8 cellular contexts compared by ENCODE assay signal in genomic region chr14:34628681-34629135, GRCh38. TPM values are rescaled to one million over a fixed set of nuclear protein-coding genes. Genes with fewer than 3 reads are reported as not detected.
DNase-seq lines count a peak whose midpoint lies in the region; ATAC-seq and TF ChIP-seq lines count a peak whose summit lies in the region.

No MANE protein-coding gene starts in this region.

- DNase-seq in A172 (ENCODE audit: low spot score) (peak; percentile 13), HFF-Myc (ENCODE audit: extremely low read depth, low read depth) (no peak), fibroblast of mammary gland (ENCODE audit: low read depth) (no peak), retinal pigment epithelial cell (ENCODE audit: low read depth) (no peak), DMS79 (lab: John Stamatoyannopoulos, UW) (no peak)
- DNase-seq in activated CD8-positive, alpha-beta T cell treated with anti-CD3 and anti-CD28 coated beads for 36 hours = peak; percentile 59

- H3K4me3 Mint-ChIP-seq in activated CD8-positive, alpha-beta T cell treated with anti-CD3 and anti-CD28 coated beads for 36 hours = peak overlapping the region; percentile 95

- CTCF ChIA-PET in activated CD8-positive, alpha-beta T cell treated with anti-CD3 and anti-CD28 coated beads for 36 hours (lab: Charles Lee) = no interaction called here

- peak overlapping the region; percentile 96 for H3K27ac Mint-ChIP-seq in activated CD8-positive, alpha-beta T cell treated with anti-CD3 and anti-CD28 coated beads for 36 hours

- no peaks in the 10 kb centered on the region for H3K27me3 Mint-ChIP-seq in activated CD8-positive, alpha-beta T cell treated with anti-CD3 and anti-CD28 coated beads for 36 hours

- TF ChIP-seq CTCF in HFF-Myc (IDR thresholded peaks at IDR 0.05; ENCODE audit: low read depth, low read length, missing control alignments) (no peak), fibroblast of mammary gland (conservative IDR thresholded peaks at IDR 0.05; ENCODE audit: control insufficient read depth, insufficient read depth, low read depth, low read length) (no peak), retinal pigment epithelial cell (conservative IDR thresholded peaks at IDR 0.05; ENCODE audit: low read depth, low read length) (no peak)
- TF ChIP-seq CTCF in activated CD8-positive, alpha-beta T cell treated with anti-CD3 and anti-CD28 coated beads for 36 hours (IDR thresholded peaks at IDR 0.05) = no peak

- peaks cover 9% of the 10 kb centered on the region for H3K36me3 Mint-ChIP-seq in activated CD8-positive, alpha-beta T cell treated with anti-CD3 and anti-CD28 coated beads for 36 hours (ENCODE audit: low read depth)

- intact Hi-C loops in activated CD8-positive, alpha-beta T cell treated with anti-CD3 and anti-CD28 coated beads for 36 hours (cut with micrococcal nuclease) = no loop called here

- peaks cover 24% of the 10 kb centered on the region for H3K4me1 Mint-ChIP-seq in activated CD8-positive, alpha-beta T cell treated with anti-CD3 and anti-CD28 coated beads for 36 hours (ENCODE audit: low read depth)

- POLR2A ChIA-PET in activated CD8-positive, alpha-beta T cell treated with anti-CD3 and anti-CD28 coated beads for 36 hours (lab: Charles Lee) = no interaction called here

- peak; percentile 16 for ATAC-seq in activated CD8-positive, alpha-beta T cell treated with anti-CD3 and anti-CD28 coated beads for 36 hours
- no peak for ATAC-seq in GM19351 (IDR thresholded peaks at IDR 0.05; ENCODE audit: unreplicated experiment)
- ATAC-seq in GM18520 (IDR thresholded peaks at IDR 0.05; ENCODE audit: unreplicated experiment) = no peak

- peak overlapping the region; percentile 87 for H3K4me3 ChIP-seq in HFF-Myc (replicated peaks; ENCODE audit: low read depth, low read length)
- H3K4me3 ChIP-seq in fibroblast of mammary gland (ENCODE audit: control insufficient read depth, low read depth, low read length) = peak overlapping the region; percentile 94
- H3K4me3 ChIP-seq in retinal pigment epithelial cell (ENCODE audit: low read length) = peak overlapping the region; percentile 95

- peaks cover 3% of the 10 kb centered on the region for H3K9me3 Mint-ChIP-seq in activated CD8-positive, alpha-beta T cell treated with anti-CD3 and anti-CD28 coated beads for 36 hours

RNA-seq across cellular contexts. Expression of gene SNX6, which starts 1.2 kb away (rescaled TPM):
- total RNA-seq in A172 (2014; rRNA removed; shearing (Covaris generic)) = 106 and 155 TPM in 2 replicates
- 10 to 100 TPM; 61.1 to 62.8 TPM for total RNA-seq in activated CD8-positive, alpha-beta T cell treated with anti-CD3 and anti-CD28 coated beads for 36 hours

Comparison
In these comparisons a context has a peak if more than half of its experiments do, and no peak if none do; other contexts are left out.
1. DNase-seq: peak in A172 (single experiment) and activated CD8-positive, alpha-beta T cell treated with anti-CD3 and anti-CD28 coated beads for 36 hours (single experiment); none in HFF-Myc (single experiment), fibroblast of mammary gland (single experiment), retinal pigment epithelial cell (single experiment) and DMS79 (single experiment).
2. Peak in every context shown above with its lines, with median percentiles within 50 percentile points of each other: H3K4me3 ChIP-seq.